1 cellular context compared by ENCODE assay signal in the genomic region with DNA sequence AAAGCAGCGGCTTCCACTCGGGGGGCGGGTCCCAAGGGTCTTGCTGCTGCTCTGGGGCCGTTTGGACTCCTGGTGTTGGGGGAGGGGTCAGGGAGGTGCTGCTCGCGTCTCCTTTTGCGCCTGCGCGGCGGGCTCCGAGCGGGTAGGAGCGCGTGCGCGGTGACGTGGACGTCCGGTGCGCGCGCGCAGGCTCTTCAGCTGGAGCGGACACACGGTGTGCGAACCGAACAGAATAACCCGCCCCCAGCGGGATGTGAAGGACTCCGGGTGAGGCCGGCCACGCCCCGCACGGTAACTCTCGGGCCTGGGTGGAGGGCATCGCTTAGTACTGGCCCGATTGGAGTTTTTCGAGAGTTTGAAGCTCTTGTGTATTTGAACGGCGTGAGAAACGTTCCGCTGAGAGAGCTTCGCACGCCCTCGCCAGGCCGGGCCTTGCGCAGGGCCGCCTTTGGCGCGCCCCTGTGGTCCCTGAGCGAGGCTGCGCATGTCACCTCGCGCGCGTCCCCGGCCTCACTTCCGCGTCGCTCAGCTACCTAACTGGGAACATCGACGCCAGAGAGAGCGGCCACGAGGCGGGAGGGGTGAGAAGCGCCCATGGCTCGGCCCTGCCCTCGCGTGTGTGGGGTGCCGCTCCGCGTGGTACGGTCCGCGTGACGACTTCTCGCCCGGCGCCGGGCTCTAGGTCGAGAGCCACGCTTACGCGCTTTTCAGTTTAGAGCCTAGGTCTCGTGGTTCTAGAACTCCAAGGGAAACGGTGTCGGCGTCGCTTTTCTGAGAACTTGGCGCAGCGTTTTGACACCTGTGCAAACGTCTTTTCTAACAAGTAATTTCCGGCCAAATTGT.
TF ChIP-seq lines count a peak whose summit lies in the region.

A gene (plus strand): TSS at position 171 of the 843 bp plus-strand sequence.

TF ChIP-seq in K562, 482 proteins besides CTCF, POLR2A, EP300 and RAD21 (continued from another document and continues in another):
- TF ChIP-seq MYC (IDR thresholded peaks at IDR 0.05; ENCODE audit: low read depth, low read length) (peak; percentile 93), MYC (CRISPR knock-in tag; IDR thresholded peaks at IDR 0.05; ENCODE audit: borderline replicate concordance, low read depth) (peak; percentile 94), TBP (optimal IDR thresholded peaks at IDR 0.05; ENCODE audit: low read depth, low read length) (peak; percentile 60), ELF4 (CRISPR knock-in tag; IDR thresholded peaks at IDR 0.05) (peak; percentile 96), ETV5 (CRISPR knock-in tag; IDR thresholded peaks at IDR 0.05; ENCODE audit: low read depth) (peak; percentile 77; the same call in 1 of the 2 replicates), NFIC (IDR thresholded peaks at IDR 0.05) (peak; percentile 67), SMARCB1 (IDR thresholded peaks at IDR 0.05; ENCODE audit: insufficient read length, low read depth) (no peak), SP1 (CRISPR knock-in tag; IDR thresholded peaks at IDR 0.05) (peak; percentile 87), RBBP5 (IDR thresholded peaks at IDR 0.05; ENCODE audit: borderline replicate concordance, insufficient read depth, low read length, poor library complexity, severe bottlenecking) (peak; percentile 87), TAF9B (IDR thresholded peaks at IDR 0.05; ENCODE audit: partially characterized antibody) (peak; percentile 56), GABPB2 (CRISPR knock-in tag; conservative IDR thresholded peaks at IDR 0.05) (no peak), MEIS2 (IDR thresholded peaks at IDR 0.05; ENCODE audit: partially characterized antibody) (peak; percentile 92), POU5F1 (IDR thresholded peaks at IDR 0.05; ENCODE audit: borderline replicate concordance, low read depth, low read length, partially characterized antibody) (no peak), EGR1 (conservative IDR thresholded peaks at IDR 0.05) (0 out of 2 replicates have a peak, but pooled peaks have one; percentile 37), ZBTB7A (IDR thresholded peaks at IDR 0.05; ENCODE audit: borderline replicate concordance, control insufficient read depth, low read depth, low read length) (peak; percentile 62; the same call in 1 of the 2 replicates), MBD2 (IDR thresholded peaks at IDR 0.05; ENCODE audit: borderline replicate concordance, low read depth) (peak; percentile 34; the same call in 1 of the 2 replicates), ZKSCAN1 (IDR thresholded peaks at IDR 0.05; ENCODE audit: low read depth, low read length) (peak; percentile 72; the same call in 1 of the 2 replicates), ZKSCAN8 (CRISPR knock-in tag; IDR thresholded peaks at IDR 0.05) (peak; percentile 23; the same call in 1 of the 2 replicates), GTF2A2 (tag; IDR thresholded peaks at IDR 0.05) (peak; percentile 64; the same call in 1 of the 2 replicates)
- TF ChIP-seq, protein P1, sequence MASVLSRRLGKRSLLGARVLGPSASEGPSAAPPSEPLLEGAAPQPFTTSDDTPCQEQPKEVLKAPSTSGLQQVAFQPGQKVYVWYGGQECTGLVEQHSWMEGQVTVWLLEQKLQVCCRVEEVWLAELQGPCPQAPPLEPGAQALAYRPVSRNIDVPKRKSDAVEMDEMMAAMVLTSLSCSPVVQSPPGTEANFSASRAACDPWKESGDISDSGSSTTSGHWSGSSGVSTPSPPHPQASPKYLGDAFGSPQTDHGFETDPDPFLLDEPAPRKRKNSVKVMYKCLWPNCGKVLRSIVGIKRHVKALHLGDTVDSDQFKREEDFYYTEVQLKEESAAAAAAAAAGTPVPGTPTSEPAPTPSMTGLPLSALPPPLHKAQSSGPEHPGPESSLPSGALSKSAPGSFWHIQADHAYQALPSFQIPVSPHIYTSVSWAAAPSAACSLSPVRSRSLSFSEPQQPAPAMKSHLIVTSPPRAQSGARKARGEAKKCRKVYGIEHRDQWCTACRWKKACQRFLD (CRISPR knock-in tag; IDR thresholded peaks at IDR 0.05), result peak; percentile 95
- TF ChIP-seq, protein P2, sequence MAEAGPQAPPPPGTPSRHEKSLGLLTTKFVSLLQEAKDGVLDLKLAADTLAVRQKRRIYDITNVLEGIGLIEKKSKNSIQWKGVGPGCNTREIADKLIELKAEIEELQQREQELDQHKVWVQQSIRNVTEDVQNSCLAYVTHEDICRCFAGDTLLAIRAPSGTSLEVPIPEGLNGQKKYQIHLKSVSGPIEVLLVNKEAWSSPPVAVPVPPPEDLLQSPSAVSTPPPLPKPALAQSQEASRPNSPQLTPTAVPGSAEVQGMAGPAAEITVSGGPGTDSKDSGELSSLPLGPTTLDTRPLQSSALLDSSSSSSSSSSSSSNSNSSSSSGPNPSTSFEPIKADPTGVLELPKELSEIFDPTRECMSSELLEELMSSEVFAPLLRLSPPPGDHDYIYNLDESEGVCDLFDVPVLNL (CRISPR knock-in tag; IDR thresholded peaks at IDR 0.05; ENCODE audit: low read depth), result peak; percentile 94
- TF ChIP-seq, protein P3, sequence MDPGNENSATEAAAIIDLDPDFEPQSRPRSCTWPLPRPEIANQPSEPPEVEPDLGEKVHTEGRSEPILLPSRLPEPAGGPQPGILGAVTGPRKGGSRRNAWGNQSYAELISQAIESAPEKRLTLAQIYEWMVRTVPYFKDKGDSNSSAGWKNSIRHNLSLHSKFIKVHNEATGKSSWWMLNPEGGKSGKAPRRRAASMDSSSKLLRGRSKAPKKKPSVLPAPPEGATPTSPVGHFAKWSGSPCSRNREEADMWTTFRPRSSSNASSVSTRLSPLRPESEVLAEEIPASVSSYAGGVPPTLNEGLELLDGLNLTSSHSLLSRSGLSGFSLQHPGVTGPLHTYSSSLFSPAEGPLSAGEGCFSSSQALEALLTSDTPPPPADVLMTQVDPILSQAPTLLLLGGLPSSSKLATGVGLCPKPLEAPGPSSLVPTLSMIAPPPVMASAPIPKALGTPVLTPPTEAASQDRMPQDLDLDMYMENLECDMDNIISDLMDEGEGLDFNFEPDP (CRISPR knock-in tag; IDR thresholded peaks at IDR 0.05), result no peak
- TF ChIP-seq, protein P4, sequence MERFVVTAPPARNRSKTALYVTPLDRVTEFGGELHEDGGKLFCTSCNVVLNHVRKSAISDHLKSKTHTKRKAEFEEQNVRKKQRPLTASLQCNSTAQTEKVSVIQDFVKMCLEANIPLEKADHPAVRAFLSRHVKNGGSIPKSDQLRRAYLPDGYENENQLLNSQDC (CRISPR knock-in tag; IDR thresholded peaks at IDR 0.05), result no peak
- TF ChIP-seq, protein P5, sequence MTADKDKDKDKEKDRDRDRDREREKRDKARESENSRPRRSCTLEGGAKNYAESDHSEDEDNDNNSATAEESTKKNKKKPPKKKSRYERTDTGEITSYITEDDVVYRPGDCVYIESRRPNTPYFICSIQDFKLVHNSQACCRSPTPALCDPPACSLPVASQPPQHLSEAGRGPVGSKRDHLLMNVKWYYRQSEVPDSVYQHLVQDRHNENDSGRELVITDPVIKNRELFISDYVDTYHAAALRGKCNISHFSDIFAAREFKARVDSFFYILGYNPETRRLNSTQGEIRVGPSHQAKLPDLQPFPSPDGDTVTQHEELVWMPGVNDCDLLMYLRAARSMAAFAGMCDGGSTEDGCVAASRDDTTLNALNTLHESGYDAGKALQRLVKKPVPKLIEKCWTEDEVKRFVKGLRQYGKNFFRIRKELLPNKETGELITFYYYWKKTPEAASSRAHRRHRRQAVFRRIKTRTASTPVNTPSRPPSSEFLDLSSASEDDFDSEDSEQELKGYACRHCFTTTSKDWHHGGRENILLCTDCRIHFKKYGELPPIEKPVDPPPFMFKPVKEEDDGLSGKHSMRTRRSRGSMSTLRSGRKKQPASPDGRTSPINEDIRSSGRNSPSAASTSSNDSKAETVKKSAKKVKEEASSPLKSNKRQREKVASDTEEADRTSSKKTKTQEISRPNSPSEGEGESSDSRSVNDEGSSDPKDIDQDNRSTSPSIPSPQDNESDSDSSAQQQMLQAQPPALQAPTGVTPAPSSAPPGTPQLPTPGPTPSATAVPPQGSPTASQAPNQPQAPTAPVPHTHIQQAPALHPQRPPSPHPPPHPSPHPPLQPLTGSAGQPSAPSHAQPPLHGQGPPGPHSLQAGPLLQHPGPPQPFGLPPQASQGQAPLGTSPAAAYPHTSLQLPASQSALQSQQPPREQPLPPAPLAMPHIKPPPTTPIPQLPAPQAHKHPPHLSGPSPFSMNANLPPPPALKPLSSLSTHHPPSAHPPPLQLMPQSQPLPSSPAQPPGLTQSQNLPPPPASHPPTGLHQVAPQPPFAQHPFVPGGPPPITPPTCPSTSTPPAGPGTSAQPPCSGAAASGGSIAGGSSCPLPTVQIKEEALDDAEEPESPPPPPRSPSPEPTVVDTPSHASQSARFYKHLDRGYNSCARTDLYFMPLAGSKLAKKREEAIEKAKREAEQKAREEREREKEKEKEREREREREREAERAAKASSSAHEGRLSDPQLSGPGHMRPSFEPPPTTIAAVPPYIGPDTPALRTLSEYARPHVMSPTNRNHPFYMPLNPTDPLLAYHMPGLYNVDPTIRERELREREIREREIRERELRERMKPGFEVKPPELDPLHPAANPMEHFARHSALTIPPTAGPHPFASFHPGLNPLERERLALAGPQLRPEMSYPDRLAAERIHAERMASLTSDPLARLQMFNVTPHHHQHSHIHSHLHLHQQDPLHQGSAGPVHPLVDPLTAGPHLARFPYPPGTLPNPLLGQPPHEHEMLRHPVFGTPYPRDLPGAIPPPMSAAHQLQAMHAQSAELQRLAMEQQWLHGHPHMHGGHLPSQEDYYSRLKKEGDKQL (CRISPR knock-in tag; IDR thresholded peaks at IDR 0.05; ENCODE audit: borderline replicate concordance), result no peak
- TF ChIP-seq, protein P6, sequence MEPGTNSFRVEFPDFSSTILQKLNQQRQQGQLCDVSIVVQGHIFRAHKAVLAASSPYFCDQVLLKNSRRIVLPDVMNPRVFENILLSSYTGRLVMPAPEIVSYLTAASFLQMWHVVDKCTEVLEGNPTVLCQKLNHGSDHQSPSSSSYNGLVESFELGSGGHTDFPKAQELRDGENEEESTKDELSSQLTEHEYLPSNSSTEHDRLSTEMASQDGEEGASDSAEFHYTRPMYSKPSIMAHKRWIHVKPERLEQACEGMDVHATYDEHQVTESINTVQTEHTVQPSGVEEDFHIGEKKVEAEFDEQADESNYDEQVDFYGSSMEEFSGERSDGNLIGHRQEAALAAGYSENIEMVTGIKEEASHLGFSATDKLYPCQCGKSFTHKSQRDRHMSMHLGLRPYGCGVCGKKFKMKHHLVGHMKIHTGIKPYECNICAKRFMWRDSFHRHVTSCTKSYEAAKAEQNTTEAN (CRISPR knock-in tag; IDR thresholded peaks at IDR 0.05), result peak; percentile 81; the same call in 1 of the 2 replicates
- TF ChIP-seq, protein P7, sequence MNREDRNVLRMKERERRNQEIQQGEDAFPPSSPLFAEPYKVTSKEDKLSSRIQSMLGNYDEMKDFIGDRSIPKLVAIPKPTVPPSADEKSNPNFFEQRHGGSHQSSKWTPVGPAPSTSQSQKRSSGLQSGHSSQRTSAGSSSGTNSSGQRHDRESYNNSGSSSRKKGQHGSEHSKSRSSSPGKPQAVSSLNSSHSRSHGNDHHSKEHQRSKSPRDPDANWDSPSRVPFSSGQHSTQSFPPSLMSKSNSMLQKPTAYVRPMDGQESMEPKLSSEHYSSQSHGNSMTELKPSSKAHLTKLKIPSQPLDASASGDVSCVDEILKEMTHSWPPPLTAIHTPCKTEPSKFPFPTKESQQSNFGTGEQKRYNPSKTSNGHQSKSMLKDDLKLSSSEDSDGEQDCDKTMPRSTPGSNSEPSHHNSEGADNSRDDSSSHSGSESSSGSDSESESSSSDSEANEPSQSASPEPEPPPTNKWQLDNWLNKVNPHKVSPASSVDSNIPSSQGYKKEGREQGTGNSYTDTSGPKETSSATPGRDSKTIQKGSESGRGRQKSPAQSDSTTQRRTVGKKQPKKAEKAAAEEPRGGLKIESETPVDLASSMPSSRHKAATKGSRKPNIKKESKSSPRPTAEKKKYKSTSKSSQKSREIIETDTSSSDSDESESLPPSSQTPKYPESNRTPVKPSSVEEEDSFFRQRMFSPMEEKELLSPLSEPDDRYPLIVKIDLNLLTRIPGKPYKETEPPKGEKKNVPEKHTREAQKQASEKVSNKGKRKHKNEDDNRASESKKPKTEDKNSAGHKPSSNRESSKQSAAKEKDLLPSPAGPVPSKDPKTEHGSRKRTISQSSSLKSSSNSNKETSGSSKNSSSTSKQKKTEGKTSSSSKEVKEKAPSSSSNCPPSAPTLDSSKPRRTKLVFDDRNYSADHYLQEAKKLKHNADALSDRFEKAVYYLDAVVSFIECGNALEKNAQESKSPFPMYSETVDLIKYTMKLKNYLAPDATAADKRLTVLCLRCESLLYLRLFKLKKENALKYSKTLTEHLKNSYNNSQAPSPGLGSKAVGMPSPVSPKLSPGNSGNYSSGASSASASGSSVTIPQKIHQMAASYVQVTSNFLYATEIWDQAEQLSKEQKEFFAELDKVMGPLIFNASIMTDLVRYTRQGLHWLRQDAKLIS (CRISPR knock-in tag; IDR thresholded peaks at IDR 0.05), result peak; percentile 94; the same call in 1 of the 2 replicates
- TF ChIP-seq, protein P8, sequence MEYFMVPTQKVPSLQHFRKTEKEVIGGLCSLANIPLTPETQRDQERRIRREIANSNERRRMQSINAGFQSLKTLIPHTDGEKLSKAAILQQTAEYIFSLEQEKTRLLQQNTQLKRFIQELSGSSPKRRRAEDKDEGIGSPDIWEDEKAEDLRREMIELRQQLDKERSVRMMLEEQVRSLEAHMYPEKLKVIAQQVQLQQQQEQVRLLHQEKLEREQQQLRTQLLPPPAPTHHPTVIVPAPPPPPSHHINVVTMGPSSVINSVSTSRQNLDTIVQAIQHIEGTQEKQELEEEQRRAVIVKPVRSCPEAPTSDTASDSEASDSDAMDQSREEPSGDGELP (CRISPR knock-in tag; IDR thresholded peaks at IDR 0.05; ENCODE audit: borderline replicate concordance), result peak; percentile 98
- TF ChIP-seq, protein P9, sequence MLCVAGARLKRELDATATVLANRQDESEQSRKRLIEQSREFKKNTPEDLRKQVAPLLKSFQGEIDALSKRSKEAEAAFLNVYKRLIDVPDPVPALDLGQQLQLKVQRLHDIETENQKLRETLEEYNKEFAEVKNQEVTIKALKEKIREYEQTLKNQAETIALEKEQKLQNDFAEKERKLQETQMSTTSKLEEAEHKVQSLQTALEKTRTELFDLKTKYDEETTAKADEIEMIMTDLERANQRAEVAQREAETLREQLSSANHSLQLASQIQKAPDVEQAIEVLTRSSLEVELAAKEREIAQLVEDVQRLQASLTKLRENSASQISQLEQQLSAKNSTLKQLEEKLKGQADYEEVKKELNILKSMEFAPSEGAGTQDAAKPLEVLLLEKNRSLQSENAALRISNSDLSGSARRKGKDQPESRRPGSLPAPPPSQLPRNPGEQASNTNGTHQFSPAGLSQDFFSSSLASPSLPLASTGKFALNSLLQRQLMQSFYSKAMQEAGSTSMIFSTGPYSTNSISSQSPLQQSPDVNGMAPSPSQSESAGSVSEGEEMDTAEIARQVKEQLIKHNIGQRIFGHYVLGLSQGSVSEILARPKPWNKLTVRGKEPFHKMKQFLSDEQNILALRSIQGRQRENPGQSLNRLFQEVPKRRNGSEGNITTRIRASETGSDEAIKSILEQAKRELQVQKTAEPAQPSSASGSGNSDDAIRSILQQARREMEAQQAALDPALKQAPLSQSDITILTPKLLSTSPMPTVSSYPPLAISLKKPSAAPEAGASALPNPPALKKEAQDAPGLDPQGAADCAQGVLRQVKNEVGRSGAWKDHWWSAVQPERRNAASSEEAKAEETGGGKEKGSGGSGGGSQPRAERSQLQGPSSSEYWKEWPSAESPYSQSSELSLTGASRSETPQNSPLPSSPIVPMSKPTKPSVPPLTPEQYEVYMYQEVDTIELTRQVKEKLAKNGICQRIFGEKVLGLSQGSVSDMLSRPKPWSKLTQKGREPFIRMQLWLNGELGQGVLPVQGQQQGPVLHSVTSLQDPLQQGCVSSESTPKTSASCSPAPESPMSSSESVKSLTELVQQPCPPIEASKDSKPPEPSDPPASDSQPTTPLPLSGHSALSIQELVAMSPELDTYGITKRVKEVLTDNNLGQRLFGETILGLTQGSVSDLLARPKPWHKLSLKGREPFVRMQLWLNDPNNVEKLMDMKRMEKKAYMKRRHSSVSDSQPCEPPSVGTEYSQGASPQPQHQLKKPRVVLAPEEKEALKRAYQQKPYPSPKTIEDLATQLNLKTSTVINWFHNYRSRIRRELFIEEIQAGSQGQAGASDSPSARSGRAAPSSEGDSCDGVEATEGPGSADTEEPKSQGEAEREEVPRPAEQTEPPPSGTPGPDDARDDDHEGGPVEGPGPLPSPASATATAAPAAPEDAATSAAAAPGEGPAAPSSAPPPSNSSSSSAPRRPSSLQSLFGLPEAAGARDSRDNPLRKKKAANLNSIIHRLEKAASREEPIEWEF (CRISPR knock-in tag; IDR thresholded peaks at IDR 0.05), result no peak
